Comparison of ENCODE assay signal across 18 cellular contexts in the genomic region with DNA sequence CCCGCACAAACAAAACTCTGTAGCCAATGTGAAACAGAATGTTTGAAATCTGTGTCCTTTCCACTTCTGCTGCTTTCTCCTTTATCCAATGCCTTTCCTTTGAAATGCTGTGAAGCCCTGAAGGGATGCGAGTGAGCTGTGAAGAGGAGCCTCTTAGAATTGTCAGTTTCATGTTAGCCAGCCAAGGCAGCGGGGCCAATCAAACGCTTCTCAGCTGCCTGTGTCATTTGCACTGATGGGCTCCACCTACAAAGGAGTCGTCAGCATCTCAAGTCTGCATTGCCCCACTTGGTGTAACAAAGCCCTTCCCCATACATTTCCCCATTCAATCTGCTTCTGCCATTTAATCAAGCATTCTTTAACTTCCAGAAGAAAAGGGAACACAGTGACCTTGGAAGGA.
DNase-seq lines count a peak whose midpoint lies in the region; ATAC-seq and TF ChIP-seq lines count a peak whose summit lies in the region.
"Had no signal": no experiment of that assay in that cellular context is flagged by ENCODE, and none has a peak within 500 bp of the region (broad histone marks: within the 10 kb centered on the region; RNA-seq: fewer than 3 reads in every experiment).

No MANE protein-coding gene starts in this region.

- no peak for TF ChIP-seq EP300 in transverse colon (IDR thresholded peaks at IDR 0.05; ENCODE audit: low read depth)

- no peaks in the 10 kb centered on the region for H4K20me1 ChIP-seq in hepatocyte (ENCODE audit: insufficient read depth, poor library complexity, severe bottlenecking)

- H3K4me1 ChIP-seq in hepatocyte (ENCODE audit: insufficient read depth) (peaks cover 6% of the 10 kb centered on the region), transverse colon (no peaks in the 10 kb centered on the region)

- no peaks in the 10 kb centered on the region for H3K79me2 ChIP-seq in hepatocyte

- H3K9me3 ChIP-seq in T-helper 17 cell (ENCODE audit: control insufficient read depth, low read length, poor library complexity, severe bottlenecking): no peaks in the 10 kb centered on the region
- no peaks in the 10 kb centered on the region for H3K9me3 ChIP-seq in hepatocyte (ENCODE audit: low read depth)
- no peaks in the 10 kb centered on the region for H3K9me3 ChIP-seq in transverse colon
- H3K9me3 ChIP-seq: SJCRH30 had no signal

- H3K36me3 ChIP-seq in hepatocyte (replicated peaks; ENCODE audit: insufficient read depth, low read depth) (no peaks in the 10 kb centered on the region), transverse colon (no peaks in the 10 kb centered on the region)
- H3K36me3 ChIP-seq: SJCRH30 had no signal

- no peak for DNase-seq in activated naive CD8-positive, alpha-beta T cell treated with anti-CD3 and anti-CD28 coated beads, Interleukin-2, amount 50 U/mL, for 24 hours
- DNase-seq in T-helper 17 cell (no peak), hepatocyte (ENCODE audit: low spot score) (no peak), transverse colon (no peak)
- DNase-seq in naive thymus-derived CD8-positive, alpha-beta T cell: no peak
- DNase-seq in stimulated activated CD4-positive, alpha-beta T cell treated with anti-CD3 and anti-CD28 coated beads, Interleukin-2, amount 100 ng/mL, for 48 hours: no peak
- DNase-seq: CD4-positive, CD25-positive, alpha-beta regulatory T cell; DMS79 treated with DMSO at 0.1 percent for 48 hours; GDM1; NCI-H1105; NCI-H187 treated with DMSO at 0.1 percent for 48 hours; NCI-H2171 treated with DMSO at 0.1 percent for 48 hours; NCI-H82; RPMI8226; SJCRH30 had no signal

- TF ChIP-seq CTCF in hepatocyte (IDR thresholded peaks at IDR 0.05; ENCODE audit: poor library complexity) (no peak), transverse colon (IDR thresholded peaks at IDR 0.05) (no peak)

- no peak for TF ChIP-seq POLR2A in transverse colon (IDR thresholded peaks at IDR 0.05)

- no peaks in the 10 kb centered on the region for H3K9me3 Mint-ChIP-seq in activated naive CD8-positive, alpha-beta T cell (ENCODE audit: low read depth)
- H3K9me3 Mint-ChIP-seq in activated naive CD8-positive, alpha-beta T cell treated with anti-CD3 and anti-CD28 coated beads, Interleukin-2, amount 50 U/mL, for 24 hours: no peaks in the 10 kb centered on the region
- H3K9me3 Mint-ChIP-seq in naive thymus-derived CD8-positive, alpha-beta T cell: no peaks in the 10 kb centered on the region
- H3K9me3 Mint-ChIP-seq: CD4-positive, CD25-positive, alpha-beta regulatory T cell had no signal

- H3K27ac ChIP-seq in hepatocyte: no peak overlapping the region
- H3K27ac ChIP-seq in temporal lobe (ENCODE audit: low read depth, low read length): peak overlapping the region; percentile 19
- H3K27ac ChIP-seq in transverse colon: no peak overlapping the region
- H3K27ac ChIP-seq: HL-60, SJCRH30 had no signal

- no peak overlapping the region for H2AFZ ChIP-seq in hepatocyte

- no peaks in the 10 kb centered on the region for H3K9me2 ChIP-seq in hepatocyte (replicated peaks; ENCODE audit: insufficient read depth)

- peak overlapping the region; percentile 19 for H3K4me3 Mint-ChIP-seq in activated naive CD8-positive, alpha-beta T cell
- H3K4me3 Mint-ChIP-seq in activated naive CD8-positive, alpha-beta T cell treated with anti-CD3 and anti-CD28 coated beads, Interleukin-2, amount 50 U/mL, for 24 hours: no peak overlapping the region
- H3K4me3 Mint-ChIP-seq in T-helper 17 cell: peak overlapping the region; percentile 25
- peak overlapping the region in 1 of 10 donors; percentile 22 for H3K4me3 Mint-ChIP-seq in naive thymus-derived CD8-positive, alpha-beta T cell
- H3K4me3 Mint-ChIP-seq: CD4-positive, CD25-positive, alpha-beta regulatory T cell had no signal

- H3K27me3 Mint-ChIP-seq in activated naive CD8-positive, alpha-beta T cell: no peaks in the 10 kb centered on the region
- H3K27me3 Mint-ChIP-seq in activated naive CD8-positive, alpha-beta T cell treated with anti-CD3 and anti-CD28 coated beads, Interleukin-2, amount 50 U/mL, for 24 hours: peaks cover 2% of the 10 kb centered on the region
- H3K27me3 Mint-ChIP-seq in T-helper 17 cell: no peaks in the 10 kb centered on the region
- peaks cover 0 to 2% (median 1%) of the 10 kb centered on the region in 5 donors for H3K27me3 Mint-ChIP-seq in naive thymus-derived CD8-positive, alpha-beta T cell

- intact Hi-C loops in transverse colon (cut with DNase I; ENCODE audit: low total_unique reads): no loop called here

- H3K27ac Mint-ChIP-seq in activated naive CD8-positive, alpha-beta T cell: no peak overlapping the region
- no peak overlapping the region for H3K27ac Mint-ChIP-seq in activated naive CD8-positive, alpha-beta T cell treated with anti-CD3 and anti-CD28 coated beads, Interleukin-2, amount 50 U/mL, for 24 hours
- H3K27ac Mint-ChIP-seq in T-helper 17 cell: peak overlapping the region; percentile 77
- H3K27ac Mint-ChIP-seq in naive thymus-derived CD8-positive, alpha-beta T cell: peak overlapping the region in 1 of 10 donors; percentile 9
- H3K27ac Mint-ChIP-seq: CD4-positive, CD25-positive, alpha-beta regulatory T cell had no signal

- H3K27me3 ChIP-seq in hepatocyte: no peaks in the 10 kb centered on the region
- H3K27me3 ChIP-seq in transverse colon: no peaks in the 10 kb centered on the region
- H3K27me3 ChIP-seq: SJCRH30 had no signal

- POLR2A ChIA-PET in naive thymus-derived CD8-positive, alpha-beta T cell (lab: Charles Lee): no interaction called here

- H3K4me3 ChIP-seq in hepatocyte (no peak overlapping the region), transverse colon (no peak overlapping the region)
- H3K4me3 ChIP-seq: SJCRH30 had no signal

- peak overlapping the region; percentile 2 for H3K4me2 ChIP-seq in hepatocyte

- ATAC-seq in activated naive CD8-positive, alpha-beta T cell treated with anti-CD3 and anti-CD28 coated beads, Interleukin-2, amount 50 U/mL, for 24 hours: no peak
- ATAC-seq in T-helper 17 cell: no peak
- no peak for ATAC-seq in naive thymus-derived CD8-positive, alpha-beta T cell

- 71% methylated on average over 5 of the region's 5 CpGs for WGBS in hepatocyte (ENCODE audit: low lambda C conversion rate, missing lambda C conversion rate)
- 71 to 79% methylated on average over 1 to 5 of the region's 5 CpGs for WGBS in transverse colon (ENCODE audit: low coverage in 1 of 2), 2 donors

- in situ Hi-C loops in transverse colon (cut with MboI; ENCODE audit: low pct_ligation_motif_present in 1 of 4, low pct_unique_long_range_greater_than_20kb in 1 of 4, low sequenced_read_pairs in 3 of 4): no loop called here

- H3K4me1 Mint-ChIP-seq in activated naive CD8-positive, alpha-beta T cell (ENCODE audit: low read depth): peaks cover 2% of the 10 kb centered on the region
- H3K4me1 Mint-ChIP-seq in activated naive CD8-positive, alpha-beta T cell treated with anti-CD3 and anti-CD28 coated beads, Interleukin-2, amount 50 U/mL, for 24 hours: peaks cover 3% of the 10 kb centered on the region
- H3K4me1 Mint-ChIP-seq in T-helper 17 cell: peaks cover 22% of the 10 kb centered on the region
- peaks cover 0 to 9% (median 0%) of the 10 kb centered on the region in 4 donors for H3K4me1 Mint-ChIP-seq in naive thymus-derived CD8-positive, alpha-beta T cell
- H3K4me1 Mint-ChIP-seq: CD4-positive, CD25-positive, alpha-beta regulatory T cell had no signal

- no peaks in the 10 kb centered on the region for H3K36me3 Mint-ChIP-seq in activated naive CD8-positive, alpha-beta T cell
- no peaks in the 10 kb centered on the region for H3K36me3 Mint-ChIP-seq in activated naive CD8-positive, alpha-beta T cell treated with anti-CD3 and anti-CD28 coated beads, Interleukin-2, amount 50 U/mL, for 24 hours (ENCODE audit: low read depth)
- H3K36me3 Mint-ChIP-seq in T-helper 17 cell (ENCODE audit: low read depth): no peaks in the 10 kb centered on the region
- no peaks in the 10 kb centered on the region for H3K36me3 Mint-ChIP-seq in naive thymus-derived CD8-positive, alpha-beta T cell
- H3K36me3 Mint-ChIP-seq: CD4-positive, CD25-positive, alpha-beta regulatory T cell had no signal
